Comparison of ENCODE assay signal across 23 cellular contexts in the genomic region with DNA sequence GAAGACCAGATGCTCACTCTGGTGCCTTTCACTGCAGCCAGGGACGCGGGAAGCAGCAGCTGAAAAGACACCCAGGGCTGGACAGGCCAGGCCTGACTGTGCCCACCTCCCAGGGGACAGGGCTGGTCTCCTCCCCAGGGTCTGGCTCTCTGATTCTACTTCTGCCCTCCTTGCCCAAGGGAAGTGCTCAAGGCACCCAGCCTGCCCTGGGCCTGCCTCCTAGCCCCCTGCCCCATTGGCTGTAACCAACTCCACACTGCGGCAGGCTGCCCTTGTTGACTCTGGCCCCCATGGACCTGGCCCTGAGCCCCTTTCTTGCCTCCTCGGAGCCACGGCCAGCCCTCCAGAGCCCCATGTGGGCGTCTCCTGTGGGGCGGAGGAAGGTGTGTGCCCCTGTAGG.
"Had no signal": no experiment of that assay in that cellular context is flagged by ENCODE, and none has a peak within 500 bp of the region (broad histone marks: within the 10 kb centered on the region; RNA-seq: fewer than 3 reads in every experiment).

No MANE protein-coding gene starts in this region.

- H3K27ac Mint-ChIP-seq: effector memory CD8-positive, alpha-beta T cell; memory B cell; natural killer cell; stimulated activated effector memory CD8-positive, alpha-beta T cell treated with anti-CD3 and anti-CD28 coated beads, Interleukin-12 subunit alpha, Interleukin-12 subunit beta, amount 100 ng/mL, for 72 hours had no signal

- H3K9me3 ChIP-seq: left ventricle myocardium inferior, neutrophil, psoas muscle, stomach, thyroid gland had no signal

- H3K9me3 Mint-ChIP-seq: effector memory CD8-positive, alpha-beta T cell; memory B cell; natural killer cell; stimulated activated effector memory CD8-positive, alpha-beta T cell treated with anti-CD3 and anti-CD28 coated beads, Interleukin-12 subunit alpha, Interleukin-12 subunit beta, amount 100 ng/mL, for 72 hours had no signal

- H3K36me3 ChIP-seq: cardiac muscle cell, heart left ventricle, left ventricle myocardium inferior, neutrophil, stomach, thyroid gland had no signal

- ATAC-seq: effector memory CD8-positive, alpha-beta T cell; heart left ventricle; left colon; natural killer cell; stimulated activated effector memory CD8-positive, alpha-beta T cell treated with anti-CD3 and anti-CD28 coated beads, Interleukin-12 subunit alpha, Interleukin-12 subunit beta, amount 100 ng/mL, for 72 hours had no signal

- DNase-seq: cortex of kidney; effector memory CD8-positive, alpha-beta T cell; erythroblast; hippocampal formation; kidney glomerular epithelial cell; left colon; left ventricle myocardium inferior; natural killer cell; small intestine; stimulated activated CD4-positive, alpha-beta T cell treated with anti-CD3 and anti-CD28 coated beads, Interleukin-12 subunit alpha, Interleukin-12 subunit beta, amount 100 ng/mL, for 4 hours; stimulated activated CD4-positive, alpha-beta T cell treated with anti-CD3 and anti-CD28 coated beads, Interleukin-1b, Interleukin-23, amount 100 ng/mL, for 48 hours; stimulated activated CD4-positive, alpha-beta T cell treated with anti-CD3 and anti-CD28 coated beads, Interleukin-4, amount 100 ng/mL, for 24 hours; stimulated activated naive CD4-positive, alpha-beta T cell treated with Interleukin-2 at 50 U/mL for 16 hours; stomach; thyroid gland; trophoblast cell had no signal

- H3K4me3 Mint-ChIP-seq: effector memory CD8-positive, alpha-beta T cell; memory B cell; natural killer cell; stimulated activated effector memory CD8-positive, alpha-beta T cell treated with anti-CD3 and anti-CD28 coated beads, Interleukin-12 subunit alpha, Interleukin-12 subunit beta, amount 100 ng/mL, for 72 hours had no signal

- H3K27me3 ChIP-seq: heart left ventricle, thyroid gland had no signal

- H3K36me3 Mint-ChIP-seq: memory B cell; natural killer cell; stimulated activated effector memory CD8-positive, alpha-beta T cell treated with anti-CD3 and anti-CD28 coated beads, Interleukin-12 subunit alpha, Interleukin-12 subunit beta, amount 100 ng/mL, for 72 hours had no signal

- H3K27ac ChIP-seq: cardiac muscle cell, heart left ventricle, left ventricle myocardium inferior, neutrophil, psoas muscle, thyroid gland had no signal

- H3K4me3 ChIP-seq: cardiac muscle cell, heart left ventricle, left ventricle myocardium inferior, lung, psoas muscle, stomach, thyroid gland had no signal

- H3K4me1 ChIP-seq: psoas muscle, thyroid gland had no signal
